1 cellular context compared by ENCODE assay signal in the genomic region with DNA sequence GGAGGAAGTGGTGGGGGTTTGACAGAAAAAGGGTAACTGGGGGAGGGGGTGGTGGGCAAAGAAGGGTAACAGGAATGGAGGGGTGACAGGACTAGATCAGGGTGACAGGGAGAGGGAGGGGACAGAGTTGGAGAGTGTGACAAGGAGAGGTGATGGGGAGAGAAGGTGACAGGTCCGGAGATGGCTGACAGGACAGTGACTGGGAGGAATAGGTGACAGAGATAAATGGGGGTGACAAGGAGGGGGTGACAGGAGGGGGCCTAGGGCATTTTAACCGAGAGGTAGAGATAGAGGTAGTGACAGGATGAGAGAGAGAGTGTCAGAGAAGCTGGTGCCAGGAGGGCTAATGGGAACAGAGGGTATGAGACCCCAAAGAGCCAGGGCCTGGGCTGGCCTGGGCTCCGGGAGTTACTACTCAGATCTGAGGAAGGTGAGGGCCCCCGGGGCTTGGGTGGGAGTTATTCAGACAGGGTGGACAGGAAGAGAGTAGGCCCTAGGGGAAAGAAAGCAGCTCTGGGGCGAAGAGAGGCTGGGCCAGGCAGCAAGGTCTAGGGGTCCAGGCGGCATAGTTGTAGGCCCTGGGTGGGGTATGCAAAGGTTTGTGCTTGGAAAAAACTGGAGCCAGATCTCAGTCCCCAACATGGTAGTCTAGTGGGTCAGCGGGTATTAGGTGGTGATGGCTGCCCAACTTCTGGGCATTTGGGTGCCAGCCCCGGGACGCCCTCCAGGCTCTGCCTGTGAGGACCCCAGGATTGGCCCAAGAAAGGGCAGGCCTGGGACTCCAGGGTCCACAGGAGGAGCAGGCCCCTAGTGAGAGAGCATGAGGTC.
TF ChIP-seq lines count a peak whose summit lies in the region.

No MANE protein-coding gene starts in this region.

TF ChIP-seq in K562, 482 proteins besides CTCF, POLR2A, EP300 and RAD21 (continued from another document):
- TF ChIP-seq RBM17 (IDR thresholded peaks at IDR 0.05; ENCODE audit: borderline replicate concordance, low read depth, low read length) (no peak), ZNF436 (CRISPR knock-in tag; IDR thresholded peaks at IDR 0.05) (no peak), ESRRA (IDR thresholded peaks at IDR 0.05; ENCODE audit: borderline replicate concordance, low read depth) (no peak)
- TF ChIP-seq, protein P1, sequence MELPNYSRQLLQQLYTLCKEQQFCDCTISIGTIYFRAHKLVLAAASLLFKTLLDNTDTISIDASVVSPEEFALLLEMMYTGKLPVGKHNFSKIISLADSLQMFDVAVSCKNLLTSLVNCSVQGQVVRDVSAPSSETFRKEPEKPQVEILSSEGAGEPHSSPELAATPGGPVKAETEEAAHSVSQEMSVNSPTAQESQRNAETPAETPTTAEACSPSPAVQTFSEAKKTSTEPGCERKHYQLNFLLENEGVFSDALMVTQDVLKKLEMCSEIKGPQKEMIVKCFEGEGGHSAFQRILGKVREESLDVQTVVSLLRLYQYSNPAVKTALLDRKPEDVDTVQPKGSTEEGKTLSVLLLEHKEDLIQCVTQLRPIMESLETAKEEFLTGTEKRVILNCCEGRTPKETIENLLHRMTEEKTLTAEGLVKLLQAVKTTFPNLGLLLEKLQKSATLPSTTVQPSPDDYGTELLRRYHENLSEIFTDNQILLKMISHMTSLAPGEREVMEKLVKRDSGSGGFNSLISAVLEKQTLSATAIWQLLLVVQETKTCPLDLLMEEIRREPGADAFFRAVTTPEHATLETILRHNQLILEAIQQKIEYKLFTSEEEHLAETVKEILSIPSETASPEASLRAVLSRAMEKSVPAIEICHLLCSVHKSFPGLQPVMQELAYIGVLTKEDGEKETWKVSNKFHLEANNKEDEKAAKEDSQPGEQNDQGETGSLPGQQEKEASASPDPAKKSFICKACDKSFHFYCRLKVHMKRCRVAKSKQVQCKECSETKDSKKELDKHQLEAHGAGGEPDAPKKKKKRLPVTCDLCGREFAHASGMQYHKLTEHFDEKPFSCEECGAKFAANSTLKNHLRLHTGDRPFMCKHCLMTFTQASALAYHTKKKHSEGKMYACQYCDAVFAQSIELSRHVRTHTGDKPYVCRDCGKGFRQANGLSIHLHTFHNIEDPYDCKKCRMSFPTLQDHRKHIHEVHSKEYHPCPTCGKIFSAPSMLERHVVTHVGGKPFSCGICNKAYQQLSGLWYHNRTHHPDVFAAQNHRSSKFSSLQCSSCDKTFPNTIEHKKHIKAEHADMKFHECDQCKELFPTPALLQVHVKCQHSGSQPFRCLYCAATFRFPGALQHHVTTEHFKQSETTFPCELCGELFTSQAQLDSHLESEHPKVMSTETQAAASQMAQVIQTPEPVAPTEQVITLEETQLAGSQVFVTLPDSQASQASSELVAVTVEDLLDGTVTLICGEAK (IDR thresholded peaks at IDR 0.05), result no peak
- TF ChIP-seq, protein P1 (CRISPR knock-in tag; IDR thresholded peaks at IDR 0.05), result no peak
